ENCODE assay signal across 9 cellular contexts in the genomic region with DNA sequence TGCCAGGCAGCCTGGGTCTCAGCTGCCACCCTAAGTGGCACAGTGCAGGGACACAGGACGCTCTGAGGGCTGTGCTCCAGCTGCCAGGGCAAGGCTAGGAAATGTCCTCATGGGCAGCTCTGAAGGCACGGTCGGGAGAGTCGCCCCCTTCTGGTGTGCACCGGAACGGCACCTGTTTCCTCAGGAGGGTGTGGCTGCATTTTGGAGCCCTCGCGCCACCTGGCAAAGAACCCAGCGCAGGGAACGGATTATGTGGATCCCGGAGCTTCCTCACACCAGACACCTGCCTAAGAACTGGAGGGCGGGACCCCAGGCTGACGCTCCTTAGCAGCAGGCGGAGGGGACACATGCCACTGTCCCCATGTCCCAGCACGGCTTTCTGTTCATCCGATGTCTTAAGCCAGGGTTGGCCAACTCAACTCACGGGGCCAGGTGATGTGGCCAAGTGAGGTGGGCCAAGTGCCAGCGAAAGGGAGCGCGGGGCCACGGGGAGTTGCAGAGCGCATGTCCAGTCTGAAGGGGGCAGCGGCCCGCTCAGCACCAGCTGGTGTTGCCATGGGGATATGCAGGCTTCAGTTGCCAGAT. TPM values are rescaled to one million over a fixed set of nuclear protein-coding genes. Genes with fewer than 3 reads are reported as not detected.
DNase-seq lines count a peak whose midpoint lies in the region; ATAC-seq and TF ChIP-seq lines count a peak whose summit lies in the region.
"Had no signal": no experiment of that assay in that cellular context is flagged by ENCODE, and none has a peak within 500 bp of the region (broad histone marks: within the 10 kb centered on the region; RNA-seq: fewer than 3 reads in every experiment).

No MANE protein-coding gene starts in this region.

- TF ChIP-seq POLR2A in NB4 (IDR thresholded peaks at IDR 0.05; ENCODE audit: extremely low read depth, insufficient read length): no peak

- peaks cover 5% of the 10 kb centered on the region for H3K27me3 Mint-ChIP-seq in T-helper 2 cell treated with Interferon-gamma antibody and Interleukin-4, amounts not matched to agents 5 μg/mL and 100 μg/mL, for 36 hours (ENCODE audit: low read depth)

- peak; percentile 41 for DNase-seq in NB4 (ENCODE audit: low read depth)
- peak; percentile 68 for DNase-seq in cerebellum (ENCODE audit: low spot score)
- peak; percentile 26 to 41 (median 40) for DNase-seq in stimulated activated CD4-positive, alpha-beta T cell treated with anti-CD3 and anti-CD28 coated beads, Interleukin-12 subunit alpha, Interleukin-12 subunit beta, amount 100 ng/mL, for 48 hours (ENCODE audit: low read depth in 2 of 3, low spot score in 1 of 3)
- DNase-seq in T-helper 2 cell treated with Interferon-gamma antibody and Interleukin-4, amounts not matched to agents 5 μg/mL and 100 μg/mL, for 36 hours (ENCODE audit: low spot score): no peak
- DNase-seq in Kasumi-1 (lab: John Stamatoyannopoulos, UW): no peak

- no peak overlapping the region for H3K27ac Mint-ChIP-seq in T-helper 2 cell treated with Interferon-gamma antibody and Interleukin-4, amounts not matched to agents 5 μg/mL and 100 μg/mL, for 36 hours

- H3K9me3 Mint-ChIP-seq in T-helper 2 cell treated with Interferon-gamma antibody and Interleukin-4, amounts not matched to agents 5 μg/mL and 100 μg/mL, for 36 hours: no peaks in the 10 kb centered on the region

- TF ChIP-seq CTCF in GM12872 (IDR thresholded peaks at IDR 0.05; ENCODE audit: insufficient read depth, low read depth, low read length) (peak; percentile 68), NB4 (IDR thresholded peaks at IDR 0.05; ENCODE audit: low read depth, low read length) (peak; percentile 85)

- ATAC-seq in GM21526 (IDR thresholded peaks at IDR 0.05; ENCODE audit: low FRiP score, unreplicated experiment) (no peak), HG03354 (IDR thresholded peaks at IDR 0.05; ENCODE audit: poor library complexity, severe bottlenecking, unreplicated experiment) (no peak)

- peaks cover 3% of the 10 kb centered on the region for H3K4me1 Mint-ChIP-seq in T-helper 2 cell treated with Interferon-gamma antibody and Interleukin-4, amounts not matched to agents 5 μg/mL and 100 μg/mL, for 36 hours (ENCODE audit: low read depth)

- no peaks in the 10 kb centered on the region for H3K36me3 Mint-ChIP-seq in T-helper 2 cell treated with Interferon-gamma antibody and Interleukin-4, amounts not matched to agents 5 μg/mL and 100 μg/mL, for 36 hours (ENCODE audit: low read depth)

- H3K4me3 Mint-ChIP-seq in T-helper 2 cell treated with Interferon-gamma antibody and Interleukin-4, amounts not matched to agents 5 μg/mL and 100 μg/mL, for 36 hours: no peak overlapping the region

- H3K4me3 ChIP-seq in NB4 (ENCODE audit: low read depth, low read length): no peak overlapping the region

RNA-seq across cellular contexts. Expression of gene SLC22A8, which starts 5.1 kb away (rescaled TPM):
- 0.18 TPM for total RNA-seq in cerebellum
- total RNA-seq: activated CD8-positive, alpha-beta memory T cell treated with anti-CD3 and anti-CD28 coated beads for 36 hours had no signal

RNA-seq across cellular contexts. Expression of gene SLC22A6, which starts 36.0 kb away (rescaled TPM):
- 7.2 TPM for total RNA-seq in cerebellum
- total RNA-seq: activated CD8-positive, alpha-beta memory T cell treated with anti-CD3 and anti-CD28 coated beads for 36 hours had no signal

Comparison
In these comparisons a context has a peak if more than half of its experiments do, and no peak if none do; other contexts are left out.
1. DNase-seq: peak in NB4 (single experiment), cerebellum (single experiment) and stimulated activated CD4-positive, alpha-beta T cell treated with anti-CD3 and anti-CD28 coated beads, Interleukin-12 subunit alpha, Interleukin-12 subunit beta, amount 100 ng/mL, for 48 hours (3 of 3); none in T-helper 2 cell treated with Interferon-gamma antibody and Interleukin-4, amounts not matched to agents 5 μg/mL and 100 μg/mL, for 36 hours (single experiment) and Kasumi-1 (0 of 2).